ENCODE assay signal across 23 cellular contexts in the genomic region with DNA sequence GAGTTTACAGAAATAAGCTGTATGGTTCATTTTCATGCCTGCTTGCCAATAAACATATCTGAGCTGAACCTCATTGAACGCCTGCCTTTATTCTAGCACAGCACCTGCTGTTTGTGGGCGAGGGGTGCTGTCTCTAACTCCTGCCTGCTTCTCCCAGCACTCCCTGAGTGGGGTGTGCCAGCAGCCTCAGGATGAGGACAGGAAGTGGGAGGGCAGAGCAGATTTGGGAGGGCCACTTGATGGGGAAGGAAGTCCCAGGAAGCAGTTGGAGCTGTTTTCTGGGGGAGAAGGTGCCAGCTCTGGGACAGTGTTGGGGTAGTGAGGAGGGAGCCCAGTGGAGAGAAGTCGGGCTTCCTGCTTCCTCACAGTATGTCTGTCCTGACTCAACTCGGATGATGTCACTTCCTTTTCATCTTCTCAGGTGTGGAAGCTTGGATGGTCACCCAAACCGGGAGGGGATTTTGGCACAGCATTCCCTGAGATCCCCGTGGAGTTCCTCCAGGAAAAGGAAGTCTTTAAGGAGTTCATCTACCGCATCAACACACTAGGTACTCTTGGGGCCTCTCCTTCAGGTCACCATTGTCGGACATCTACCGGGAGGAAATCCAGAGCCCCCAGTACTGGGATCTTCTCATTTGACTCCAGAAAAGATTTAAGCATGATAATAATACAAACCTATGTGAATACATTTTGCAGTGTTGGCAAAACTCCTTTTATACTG. TPM values are rescaled to one million over a fixed set of nuclear protein-coding genes. Genes with fewer than 3 reads are reported as not detected.
DNase-seq lines count a peak whose midpoint lies in the region; ATAC-seq and TF ChIP-seq lines count a peak whose summit lies in the region.
"Had no signal": no experiment of that assay in that cellular context is flagged by ENCODE, and none has a peak within 500 bp of the region (broad histone marks: within the 10 kb centered on the region; RNA-seq: fewer than 3 reads in every experiment).

No MANE protein-coding gene starts in this region.

- DNase-seq in NCI-H2107 treated with DMSO at 0.1 percent for 48 hours (lab: John Stamatoyannopoulos, UW; ENCODE audit: unreplicated experiment) (peak; percentile 17), NCI-H2107 (lab: John Stamatoyannopoulos, UW) (no peak), CD14-positive monocyte (ENCODE audit: low spot score) (peak; percentile 41), chondrocyte (ENCODE audit: low spot score) (peak; percentile 21), osteoblast (ENCODE audit: insufficient read length, low spot score, missing footprints) (peak; percentile 44), HT-29 (ENCODE audit: low spot score) (no peak), NCI-H82 treated with DMSO at 0.1 percent for 48 hours (lab: John Stamatoyannopoulos, UW; ENCODE audit: unreplicated experiment) (no peak)
- DNase-seq: activated CD4-positive, alpha-beta T cell treated with anti-CD3 and anti-CD28 coated beads, Interleukin-2, amount 50 U/mL, for 1 hour; activated naive CD4-positive, alpha-beta T cell; amniotic stem cell; dermis blood vessel endothelial cell; DMS79; NCI-H1092 treated with DMSO at 0.1 percent for 48 hours; NCI-H2029; NK-92 treated with Interleukin-12 subunit alpha and Interleukin-12 subunit beta, amount 100 ng/mL, for 24 hours; small intestine; stimulated activated CD4-positive, alpha-beta T cell treated with anti-CD3 and anti-CD28 coated beads, Interleukin-2, amount 100 ng/mL, for 24 hours; stimulated activated naive CD4-positive, alpha-beta T cell treated with Interleukin-2 at 50 U/mL for 16 hours had no signal

- H3K79me2 ChIP-seq in osteoblast (ENCODE audit: insufficient read depth, low read length) = no peaks in the 10 kb centered on the region

- peak overlapping the region in 6 of 7 donors; percentile 15 to 83 (median 76) for H3K27ac Mint-ChIP-seq in CD14-positive monocyte
- H3K27ac Mint-ChIP-seq in chondrocyte (ENCODE audit: unreplicated experiment) = no peak overlapping the region

- H2AFZ ChIP-seq in osteoblast (ENCODE audit: low read length) = no peak overlapping the region

- ATAC-seq in HG03460 (IDR thresholded peaks at IDR 0.05; ENCODE audit: unreplicated experiment) = no peak
- ATAC-seq: GM12878, Panc1 had no signal

- H3K27me3 ChIP-seq in osteoblast (ENCODE audit: insufficient read depth, low read length) = no peaks in the 10 kb centered on the region

- no peaks in the 10 kb centered on the region for H4K20me1 ChIP-seq in osteoblast (ENCODE audit: insufficient read depth, low read length)

- H3K4me3 Mint-ChIP-seq in CD14-positive monocyte = no peak overlapping the region
- H3K4me3 Mint-ChIP-seq in chondrocyte (ENCODE audit: unreplicated experiment) = no peak overlapping the region

- TF ChIP-seq CTCF in CD14-positive monocyte (IDR thresholded peaks at IDR 0.05) = no peak
- TF ChIP-seq CTCF in chondrocyte (IDR thresholded peaks at IDR 0.05) = no peak
- no peak for TF ChIP-seq CTCF in osteoblast (IDR thresholded peaks at IDR 0.05; ENCODE audit: extremely low read depth, low read depth, low read length)

- peaks cover 27% of the 10 kb centered on the region for H3K4me1 Mint-ChIP-seq in CD14-positive monocyte
- no peaks in the 10 kb centered on the region for H3K4me1 Mint-ChIP-seq in chondrocyte (ENCODE audit: low read depth)

- H3K27ac ChIP-seq in osteoblast (ENCODE audit: low read depth, low read length) = no peak overlapping the region
- H3K27ac ChIP-seq: 22Rv1, thoracic aorta had no signal

- intact Hi-C loops in CD14-positive monocyte (cut with micrococcal nuclease) = no loop called here

- no peaks in the 10 kb centered on the region for H3K4me1 ChIP-seq in osteoblast (ENCODE audit: insufficient read depth, low read length)

- H3K4me3 ChIP-seq in osteoblast (ENCODE audit: insufficient read depth, low read length) = no peak overlapping the region
- H3K4me3 ChIP-seq: GM12878, thoracic aorta had no signal

- H3K36me3 ChIP-seq in osteoblast (ENCODE audit: insufficient read depth, low read length) = peaks cover 90% of the 10 kb centered on the region

- peaks cover 0 to 3% (median 2%) of the 10 kb centered on the region in 3 donors for H3K27me3 Mint-ChIP-seq in CD14-positive monocyte (ENCODE audit: low read depth in 3 of 3)
- H3K27me3 Mint-ChIP-seq in chondrocyte (ENCODE audit: low read depth) = no peaks in the 10 kb centered on the region

- H3K36me3 Mint-ChIP-seq in CD14-positive monocyte = peaks cover 90 to 93% of the 10 kb centered on the region in 2 donors
- H3K36me3 Mint-ChIP-seq in chondrocyte (ENCODE audit: low read depth) = peaks cover 49% of the 10 kb centered on the region

- H3K4me2 ChIP-seq in osteoblast (ENCODE audit: insufficient read depth, low read length) = no peak overlapping the region

- H3K9me3 Mint-ChIP-seq in CD14-positive monocyte (no peaks in the 10 kb centered on the region), chondrocyte (ENCODE audit: low read depth) (no peaks in the 10 kb centered on the region)

- H3K9me3 ChIP-seq in osteoblast (ENCODE audit: low read depth, low read length) = no peaks in the 10 kb centered on the region
- H3K9me3 ChIP-seq: thoracic aorta had no signal

RNA-seq across cellular contexts. Expression of gene MSANTD1, which starts 29.0 kb away (rescaled TPM):
- not detected for polyA plus RNA-seq in CD14-positive monocyte
- 0.55 to 1.7 TPM (median 0.64 TPM) in 3 replicates for total RNA-seq in chondrocyte
- 0.59 and 0.72 TPM in 2 replicates for total RNA-seq in osteoblast
- 0.41 and 0.44 TPM in 2 replicates for total RNA-seq in HT-29 (2014; rRNA removed; shearing (Covaris generic))

Comparison
In these comparisons a context has a peak if more than half of its experiments do, and no peak if none do; other contexts are left out.
1. DNase-seq: peak in NCI-H2107 treated with DMSO at 0.1 percent for 48 hours (single experiment), CD14-positive monocyte (single experiment), chondrocyte (single experiment) and osteoblast (single experiment); none in NCI-H2107 (single experiment), HT-29 (single experiment) and NCI-H82 treated with DMSO at 0.1 percent for 48 hours (single experiment).